ENCODE assay signal across 8 cellular contexts in genomic region chr14:60349663-60350365, GRCh38.
DNase-seq lines count a peak whose midpoint lies in the region; ATAC-seq, FAIRE-seq and TF ChIP-seq lines count a peak whose summit lies in the region.

No MANE protein-coding gene starts in this region.

- no peak for TF ChIP-seq POLR2A in GM12892 (IDR thresholded peaks at IDR 0.05; ENCODE audit: low read depth, low read length)

- H3K27ac ChIP-seq in kidney (ENCODE audit: low read depth in 2 of 2, low read length in 2 of 2) (no peak overlapping the region), subcutaneous abdominal adipose tissue (ENCODE audit: low read depth, low read length) (no peak overlapping the region)

- no peak overlapping the region for H3K27ac Mint-ChIP-seq in MCF 10A (ENCODE audit: low read depth, unreplicated experiment)

- no peak overlapping the region for H3K4me3 Mint-ChIP-seq in MCF 10A (ENCODE audit: unreplicated experiment)

- FAIRE-seq in GM12892 (lab: Jason Lieb, UNC), result peak; percentile 78
- FAIRE-seq in kidney (lab: Jason Lieb, UNC), result peak; percentile 74

- H3K9me3 Mint-ChIP-seq in MCF 10A (ENCODE audit: unreplicated experiment), result no peaks in the 10 kb centered on the region

- H3K9me3 ChIP-seq in BE2C (no peaks in the 10 kb centered on the region), kidney (ENCODE audit: control insufficient read depth in 1 of 2, low read length in 2 of 2) (no peaks in the 10 kb centered on the region), subcutaneous abdominal adipose tissue (ENCODE audit: control insufficient read depth in 5 of 5, low read length in 5 of 5) (no peaks in the 10 kb centered on the region)

- H3K9ac ChIP-seq in kidney (ENCODE audit: low read length in 2 of 2) (peak overlapping the region in 1 of 2 donors; percentile 9), subcutaneous abdominal adipose tissue (ENCODE audit: low read length in 5 of 5) (peak overlapping the region in 2 of 5 donors; percentile 9 to 59)

- CTCF ChIA-PET in MCF 10A (lab: Yijun Ruan, JAX), result interaction anchor here (0.6 to 8.0 kb wide), 46 partner anchors 10 to 1902 kb away, joined by 3 to 139 read pairs (median 4); partner anchors contain the start of gene C14orf39

- no peaks in the 10 kb centered on the region for H3K27me3 ChIP-seq in BE2C
- no peaks in the 10 kb centered on the region for H3K27me3 ChIP-seq in subcutaneous abdominal adipose tissue (ENCODE audit: control insufficient read depth in 5 of 5, insufficient read depth in 4 of 5, low read length in 5 of 5)

- DNase-seq in BE2C, result peak; percentile 33
- no peak for DNase-seq in GM12892 (ENCODE audit: insufficient read length)
- peak; percentile 84 for DNase-seq in NCI-H69 (lab: John Stamatoyannopoulos, UW)
- DNase-seq in MCF 10A (ENCODE audit: unreplicated experiment), result peak; percentile 65
- no peak for DNase-seq in kidney

- BruUV-seq in MCF 10A (replicated peaks; lab: Mats Ljungman, UMichigan), result no TSS peak

- H3K27me3 Mint-ChIP-seq in MCF 10A (ENCODE audit: insufficient read depth, unreplicated experiment), result no peaks in the 10 kb centered on the region

- no peak overlapping the region for H3K4me3 ChIP-seq in BE2C (ENCODE audit: low read depth, low read length)
- no peak overlapping the region for H3K4me3 ChIP-seq in kidney (ENCODE audit: low read length in 2 of 2)
- peak overlapping the region in 3 of 5 donors; percentile 5 to 30 (median 13) for H3K4me3 ChIP-seq in subcutaneous abdominal adipose tissue (ENCODE audit: low read depth in 1 of 5, low read length in 5 of 5)

- H3K36me3 Mint-ChIP-seq in MCF 10A (ENCODE audit: insufficient read depth, unreplicated experiment), result no peaks in the 10 kb centered on the region

- H3K36me3 ChIP-seq in BE2C (no peaks in the 10 kb centered on the region), kidney (ENCODE audit: control insufficient read depth in 1 of 2, insufficient read depth in 2 of 2, low read length in 2 of 2) (no peaks in the 10 kb centered on the region), subcutaneous abdominal adipose tissue (ENCODE audit: control insufficient read depth in 5 of 5, insufficient read depth in 5 of 5, low read length in 5 of 5) (no peaks in the 10 kb centered on the region)

- TF ChIP-seq CTCF in BE2C (IDR thresholded peaks at IDR 0.05; ENCODE audit: low read depth, low read length) (peak; percentile 65), MCF 10A (IDR thresholded peaks at IDR 0.05; ENCODE audit: unreplicated experiment) (peak; percentile 49), kidney (IDR thresholded peaks at IDR 0.05; ENCODE audit: borderline replicate concordance, extremely low read depth, insufficient read depth) (peak; percentile 59)

- intact Hi-C loops in MCF 10A (cut with micrococcal nuclease) (loop anchor here (1.0 to 10.0 kb wide), 4 partner anchors 138 to 903 kb away; no protein-coding TSS in a partner anchor), kidney (cut with DNase I) (no loop called here)

- H3K4me1 ChIP-seq in BE2C (peaks cover 3% of the 10 kb centered on the region; the same call in 1 of the 2 replicates), kidney (ENCODE audit: control insufficient read depth in 1 of 2, insufficient read depth in 1 of 2, low read depth in 1 of 2, low read length in 2 of 2) (peaks cover 0 to 2% of the 10 kb centered on the region in 2 donors), subcutaneous abdominal adipose tissue (ENCODE audit: control insufficient read depth in 5 of 5, insufficient read depth in 5 of 5, low read length in 5 of 5) (peaks cover 0 to 8% (median 6%) of the 10 kb centered on the region in 5 donors)

- POLR2A ChIA-PET in MCF 10A (lab: Yijun Ruan, JAX), result interaction anchor here (0.9 kb wide), 1 partner anchor 10 kb away, joined by 4 read pairs; no protein-coding TSS in a partner anchor

- ATAC-seq in HG03432 (IDR thresholded peaks at IDR 0.05; ENCODE audit: unreplicated experiment) (peak; percentile 70), HG03457 (IDR thresholded peaks at IDR 0.05; ENCODE audit: unreplicated experiment) (no peak)

- H3K4me1 Mint-ChIP-seq in MCF 10A (ENCODE audit: insufficient read depth, unreplicated experiment), result no peaks in the 10 kb centered on the region

Comparison
In these comparisons a context has a peak if more than half of its experiments do, and no peak if none do; other contexts are left out.
1. DNase-seq: peak in BE2C (single experiment), NCI-H69 (single experiment) and MCF 10A (single experiment); none in GM12892 (single experiment) and kidney (single experiment).
2. H3K4me3 ChIP-seq: peak in subcutaneous abdominal adipose tissue (3 of 5); none in BE2C (single experiment) and kidney (0 of 2).
3. Peak in every context shown above with its lines, with median percentiles within 50 percentile points of each other: CTCF ChIP-seq.